1 cellular context compared by ENCODE assay signal in genomic region chr20:54221383-54221782, GRCh38.
TF ChIP-seq lines count a peak whose summit lies in the region.

No MANE protein-coding gene starts in this region.

TF ChIP-seq in GM23338, 12 proteins besides CTCF, POLR2A, EP300 and RAD21 (continued from another document):
- TF ChIP-seq ZNF462 (CRISPR knock-in tag; IDR thresholded peaks at IDR 0.05) (no peak), NANOG (IDR thresholded peaks at IDR 0.05; ENCODE audit: borderline replicate concordance) (no peak), EZH2phosphoT487 (IDR thresholded peaks at IDR 0.05; ENCODE audit: unreplicated experiment) (no peak), STAT1 (IDR thresholded peaks at IDR 0.05; ENCODE audit: unreplicated experiment) (no peak), EZH2 (IDR thresholded peaks at IDR 0.05; ENCODE audit: low read depth, unreplicated experiment) (no peak)
